ENCODE assay signal across 24 cellular contexts in genomic region chr17:68803122-68803615, GRCh38.
"Had no signal": no experiment of that assay in that cellular context is flagged by ENCODE, and none has a peak within 500 bp of the region (broad histone marks: within the 10 kb centered on the region; RNA-seq: fewer than 3 reads in every experiment).

No MANE protein-coding gene starts in this region.

- H3K4me1 ChIP-seq: breast epithelium, esophagus squamous epithelium, stomach had no signal

- H3K27me3 Mint-ChIP-seq: activated naive CD8-positive, alpha-beta T cell treated with anti-CD3 and anti-CD28 coated beads, Interleukin-2, amount 50 U/mL, for 24 hours had no signal

- H3K9me3 ChIP-seq: breast epithelium, esophagus squamous epithelium, left ventricle myocardium inferior, right atrium auricular region, stomach, tibial nerve had no signal

- FAIRE-seq: frontal cortex had no signal

- H3K36me3 Mint-ChIP-seq: activated naive CD4-positive, alpha-beta T cell treated with anti-CD3 and anti-CD28 coated beads, Interleukin-2, amount 50 U/mL, for 24 hours; natural killer cell; stimulated activated naive B cell treated with anti-CD40 and anti-IgM and Interleukin-4, amounts not matched to agents 10 μg/mL and 1 μg/mL and 100 μg/mL, for 72 hours had no signal

- H3K27me3 ChIP-seq: breast epithelium, esophagus squamous epithelium, right atrium auricular region, stomach, tibial nerve had no signal

- DNase-seq: activated B cell treated with CpG ODN at 0.5 μM for 24 hours; activated CD4-positive, alpha-beta T cell treated with anti-CD3 and anti-CD28 coated beads, Interleukin-2, amount 50 U/mL, for 1 hour; activated CD8-positive, alpha-beta T cell treated with anti-CD3 and anti-CD28 coated beads for 36 hours; activated naive CD8-positive, alpha-beta T cell treated with anti-CD3 and anti-CD28 coated beads, Interleukin-2, amount 50 U/mL, for 24 hours; activated T-cell treated with anti-CD3 and anti-CD28 coated beads, Interleukin-2, amount 50 U/mL, for 4 hours; amygdala; central memory CD4-positive, alpha-beta T cell; esophagus squamous epithelium; left ventricle myocardium inferior; mesendoderm; natural killer cell; occipital lobe; stimulated activated CD4-positive, alpha-beta T cell treated with anti-CD3 and anti-CD28 coated beads, Interleukin-15, amount 100 ng/mL, for 24 hours; stimulated activated CD4-positive, alpha-beta T cell treated with anti-CD3 and anti-CD28 coated beads, Interleukin-2, amount 100 ng/mL, for 24 hours; stimulated activated naive B cell treated with anti-CD40 and anti-IgM and Interleukin-4, amounts not matched to agents 10 μg/mL and 1 μg/mL and 100 μg/mL, for 72 hours; stomach had no signal

- ATAC-seq: activated CD8-positive, alpha-beta T cell treated with anti-CD3 and anti-CD28 coated beads for 36 hours; activated naive CD8-positive, alpha-beta T cell treated with anti-CD3 and anti-CD28 coated beads, Interleukin-2, amount 50 U/mL, for 24 hours; activated T-cell treated with anti-CD3 and anti-CD28 coated beads, Interleukin-2, amount 50 U/mL, for 4 hours; natural killer cell; stimulated activated naive B cell treated with anti-CD40 and anti-IgM and Interleukin-4, amounts not matched to agents 10 μg/mL and 1 μg/mL and 100 μg/mL, for 72 hours had no signal

- H3K9me3 Mint-ChIP-seq: activated CD8-positive, alpha-beta T cell treated with anti-CD3 and anti-CD28 coated beads for 36 hours; activated naive CD4-positive, alpha-beta T cell treated with anti-CD3 and anti-CD28 coated beads, Interleukin-2, amount 50 U/mL, for 24 hours; activated naive CD8-positive, alpha-beta T cell treated with anti-CD3 and anti-CD28 coated beads, Interleukin-2, amount 50 U/mL, for 24 hours; activated T-cell treated with anti-CD3 and anti-CD28 coated beads, Interleukin-2, amount 50 U/mL, for 4 hours; activated T-helper 2 cell treated with anti-CD3 and anti-CD28 coated beads, Interferon-gamma antibody, Interleukin-2, Interleukin-4, amounts not matched to agents 10 μg/mL and 5 μg/mL and 100 μg/mL, durations not matched to agents 14 hours and 24 hours and 36 hours; natural killer cell; stimulated activated naive B cell treated with anti-CD40 and anti-IgM and Interleukin-4, amounts not matched to agents 10 μg/mL and 1 μg/mL and 100 μg/mL, for 72 hours; T-helper 2 cell treated with Interferon-gamma antibody and Interleukin-4, amounts not matched to agents 5 μg/mL and 100 μg/mL, for 36 hours had no signal

- H3K27ac Mint-ChIP-seq: activated B cell treated with CpG ODN at 0.5 μM for 24 hours; activated CD8-positive, alpha-beta T cell treated with anti-CD3 and anti-CD28 coated beads for 36 hours; activated naive CD4-positive, alpha-beta T cell treated with anti-CD3 and anti-CD28 coated beads, Interleukin-2, amount 50 U/mL, for 24 hours; activated naive CD8-positive, alpha-beta T cell treated with anti-CD3 and anti-CD28 coated beads, Interleukin-2, amount 50 U/mL, for 24 hours; activated T-helper 2 cell treated with anti-CD3 and anti-CD28 coated beads, Interferon-gamma antibody, Interleukin-2, Interleukin-4, amounts not matched to agents 10 μg/mL and 5 μg/mL and 100 μg/mL, durations not matched to agents 14 hours and 24 hours and 36 hours; natural killer cell; stimulated activated naive B cell treated with anti-CD40 and anti-IgM and Interleukin-4, amounts not matched to agents 10 μg/mL and 1 μg/mL and 100 μg/mL, for 72 hours; T-helper 2 cell treated with Interferon-gamma antibody and Interleukin-4, amounts not matched to agents 5 μg/mL and 100 μg/mL, for 36 hours had no signal

- H3K4me3 ChIP-seq: breast epithelium, esophagus squamous epithelium, left ventricle myocardium inferior, lung, right atrium auricular region, stomach, tibial nerve had no signal

- H3K4me3 Mint-ChIP-seq: activated B cell treated with CpG ODN at 0.5 μM for 24 hours; activated CD8-positive, alpha-beta T cell treated with anti-CD3 and anti-CD28 coated beads for 36 hours; activated naive CD4-positive, alpha-beta T cell treated with anti-CD3 and anti-CD28 coated beads, Interleukin-2, amount 50 U/mL, for 24 hours; activated naive CD8-positive, alpha-beta T cell treated with anti-CD3 and anti-CD28 coated beads, Interleukin-2, amount 50 U/mL, for 24 hours; activated T-cell treated with anti-CD3 and anti-CD28 coated beads, Interleukin-2, amount 50 U/mL, for 4 hours; natural killer cell; stimulated activated naive B cell treated with anti-CD40 and anti-IgM and Interleukin-4, amounts not matched to agents 10 μg/mL and 1 μg/mL and 100 μg/mL, for 72 hours; T-helper 2 cell treated with Interferon-gamma antibody and Interleukin-4, amounts not matched to agents 5 μg/mL and 100 μg/mL, for 36 hours had no signal

- H3K36me3 ChIP-seq: breast epithelium, esophagus squamous epithelium, left ventricle myocardium inferior, right atrium auricular region, stomach, tibial nerve had no signal

- H3K4me1 Mint-ChIP-seq: activated B cell treated with CpG ODN at 0.5 μM for 24 hours; activated naive CD4-positive, alpha-beta T cell treated with anti-CD3 and anti-CD28 coated beads, Interleukin-2, amount 50 U/mL, for 24 hours; activated naive CD8-positive, alpha-beta T cell treated with anti-CD3 and anti-CD28 coated beads, Interleukin-2, amount 50 U/mL, for 24 hours; natural killer cell; stimulated activated naive B cell treated with anti-CD40 and anti-IgM and Interleukin-4, amounts not matched to agents 10 μg/mL and 1 μg/mL and 100 μg/mL, for 72 hours had no signal

- H3K27ac ChIP-seq: breast epithelium, esophagus squamous epithelium, left ventricle myocardium inferior, right atrium auricular region, stomach, tibial nerve had no signal
